12 cellular contexts compared by ENCODE assay signal in the genomic region with DNA sequence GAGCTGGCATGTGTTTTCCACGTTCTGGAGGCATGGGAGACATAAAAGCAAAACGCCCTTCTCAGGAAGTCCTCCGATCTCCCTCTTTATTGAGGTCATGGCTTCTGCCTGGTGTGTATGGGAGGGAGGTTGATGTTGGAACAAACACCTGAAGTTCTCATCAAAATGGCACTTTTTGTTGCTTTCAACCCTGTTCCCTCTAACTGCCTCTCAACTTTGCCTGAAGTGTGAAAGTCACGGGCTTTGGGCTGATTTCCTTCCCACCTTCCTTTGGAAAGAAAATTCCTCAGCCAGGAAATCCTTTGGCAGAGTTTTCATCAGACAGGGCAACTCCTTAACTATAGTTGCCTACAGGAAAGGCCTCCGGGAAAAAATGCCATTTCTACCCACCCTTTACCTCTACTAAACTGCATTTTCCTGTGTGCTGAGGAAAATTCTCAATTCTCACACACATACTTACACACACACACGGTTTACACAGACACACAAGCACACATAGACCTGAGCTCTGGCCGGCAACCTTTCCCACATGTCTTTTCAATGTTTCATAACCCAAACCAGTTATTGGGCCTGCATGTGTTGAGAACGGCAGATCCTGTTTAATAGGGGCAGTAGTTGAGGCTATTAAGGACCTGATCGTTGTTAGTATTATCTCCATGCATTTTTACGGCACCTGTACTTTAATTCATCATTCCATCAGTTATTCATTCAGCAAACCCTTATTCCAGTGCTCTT. TPM values are rescaled to one million over a fixed set of nuclear protein-coding genes. Genes with fewer than 3 reads are reported as not detected.
A peak's percentile ranks its signal among the peaks of the same experiment; 100 is the strongest.
DNase-seq lines count a peak whose midpoint lies in the region; FAIRE-seq and TF ChIP-seq lines count a peak whose summit lies in the region.
"Had no signal": no experiment of that assay in that cellular context is flagged by ENCODE, and none has a peak within 500 bp of the region (broad histone marks: within the 10 kb centered on the region; RNA-seq: fewer than 3 reads in every experiment).

No MANE protein-coding gene starts in this region.

- intact Hi-C loops in CD14-positive monocyte (cut with micrococcal nuclease), result loop anchor here in 1 of 2 donors (10.0 kb wide), 1 partner anchor 46 kb away; no protein-coding TSS in a partner anchor

- H3K27ac ChIP-seq in SK-N-MC (peak overlapping the region; percentile 74), rectal smooth muscle tissue (ENCODE audit: low read depth, low read length) (peak overlapping the region; percentile 70)

- peaks cover 60 to 74% of the 10 kb centered on the region in 2 donors for H3K36me3 Mint-ChIP-seq in CD14-positive monocyte
- H3K36me3 Mint-ChIP-seq in immature natural killer cell, result peaks cover 9 to 24% (median 10%) of the 10 kb centered on the region in 3 donors

- FAIRE-seq in D721Med (lab: Jason Lieb, UNC), result no peak

- TF ChIP-seq CTCF in CD14-positive monocyte (IDR thresholded peaks at IDR 0.05), result no peak
- TF ChIP-seq CTCF in D721Med (IDR thresholded peaks at IDR 0.05; ENCODE audit: insufficient read depth, missing control alignments), result no peak

- H3K4me3 Mint-ChIP-seq in CD14-positive monocyte, result no peak overlapping the region
- H3K4me3 Mint-ChIP-seq in immature natural killer cell, result no peak overlapping the region
- H3K4me3 Mint-ChIP-seq: activated CD8-positive, alpha-beta memory T cell treated with anti-CD3 and anti-CD28 coated beads, Interleukin-2, amount 10 ng/mL, durations not matched to agents 7 days and 5 days had no signal

- no peak overlapping the region for H3K9ac ChIP-seq in SK-N-MC (ENCODE audit: insufficient read length)
- no peak overlapping the region for H3K9ac ChIP-seq in rectal smooth muscle tissue (ENCODE audit: low read length)

- H3K4me1 Mint-ChIP-seq in CD14-positive monocyte (peaks cover 54% of the 10 kb centered on the region), immature natural killer cell (peaks cover 54 to 74% of the 10 kb centered on the region in 2 donors)

- no peak overlapping the region for H3K4me3 ChIP-seq in SK-N-MC
- no peak overlapping the region for H3K4me3 ChIP-seq in rectal smooth muscle tissue (ENCODE audit: low read length)

- H3K27me3 Mint-ChIP-seq in CD14-positive monocyte (ENCODE audit: low read depth in 3 of 3) (no peaks in the 10 kb centered on the region), immature natural killer cell (ENCODE audit: low read depth in 3 of 3) (peaks cover 0 to 3% (median 0%) of the 10 kb centered on the region in 3 donors)
- H3K27me3 Mint-ChIP-seq: activated CD8-positive, alpha-beta memory T cell treated with anti-CD3 and anti-CD28 coated beads, Interleukin-2, amount 10 ng/mL, durations not matched to agents 7 days and 5 days had no signal

- H3K27ac Mint-ChIP-seq in CD14-positive monocyte, result peak overlapping the region in 6 of 7 donors; percentile 13 to 90 (median 77)
- H3K27ac Mint-ChIP-seq in immature natural killer cell, result peak overlapping the region in 5 of 6 donors; percentile 18 to 67 (median 60)
- H3K27ac Mint-ChIP-seq: activated CD8-positive, alpha-beta memory T cell treated with anti-CD3 and anti-CD28 coated beads, Interleukin-2, amount 10 ng/mL, durations not matched to agents 7 days and 5 days had no signal

- peaks cover 0 to 2% (median 0%) of the 10 kb centered on the region in 7 donors for H3K9me3 Mint-ChIP-seq in CD14-positive monocyte
- no peaks in the 10 kb centered on the region for H3K9me3 Mint-ChIP-seq in immature natural killer cell

- peaks cover 47% of the 10 kb centered on the region for H3K4me1 ChIP-seq in rectal smooth muscle tissue (ENCODE audit: control insufficient read depth, insufficient read depth, low read length)

- no peaks in the 10 kb centered on the region for H3K9me3 ChIP-seq in SK-N-MC (ENCODE audit: low read depth, low read length)

- no peaks in the 10 kb centered on the region for H3K27me3 ChIP-seq in rectal smooth muscle tissue (ENCODE audit: control insufficient read depth, insufficient read depth, low read length)

- DNase-seq in CD14-positive monocyte (ENCODE audit: low spot score) (no peak), SK-N-MC (ENCODE audit: low read depth, low spot score) (no peak), immature natural killer cell (no peak), NCI-H146 (lab: John Stamatoyannopoulos, UW) (no peak), T-helper 1 cell (no peak), D721Med (ENCODE audit: insufficient read length, low spot score) (no peak)
- DNase-seq in effector CD8-positive, alpha-beta T cell (lab: John Stamatoyannopoulos, UW), result no peak
- DNase-seq: activated CD8-positive, alpha-beta memory T cell treated with anti-CD3 and anti-CD28 coated beads, Interleukin-2, amount 10 ng/mL, durations not matched to agents 7 days and 5 days; Calu3; Kasumi-1; NCI-H345 had no signal

- no peaks in the 10 kb centered on the region; the same call in 1 of the 2 replicates for H3K36me3 ChIP-seq in SK-N-MC (ENCODE audit: insufficient read depth, low read length)
- peaks cover 10% of the 10 kb centered on the region for H3K36me3 ChIP-seq in rectal smooth muscle tissue (ENCODE audit: control insufficient read depth, insufficient read depth, low read length)

RNA-seq across cellular contexts. Expression of a gene that starts 36.4 kb away (rescaled TPM):
- polyA plus RNA-seq in CD14-positive monocyte (not detected), immature natural killer cell (under 1 TPM in 1 of 3 donors, not detected in 2; 0.12 TPM)

RNA-seq across cellular contexts. Expression of a gene that starts 53.3 kb away (rescaled TPM):
- polyA plus RNA-seq in CD14-positive monocyte (10 to 100 TPM; 49.8 to 51.9 TPM), immature natural killer cell (10 to 100 TPM; 36.9 to 64.3 (median 51.8) TPM)

RNA-seq across cellular contexts. Expression of a gene that starts 57.0 kb away (rescaled TPM):
- polyA plus RNA-seq in CD14-positive monocyte, result 10 to 100 TPM; 38.3 to 43.0 TPM
- polyA plus RNA-seq in immature natural killer cell, result 10 to 100 TPM; 34.1 to 53.1 (median 35.2) TPM
